35 cellular contexts compared by ENCODE assay signal in genomic region chr14:91195881-91196280, GRCh38. TPM values are rescaled to one million over a fixed set of nuclear protein-coding genes. Genes with fewer than 3 reads are reported as not detected.
"Had no signal": no experiment of that assay in that cellular context is flagged by ENCODE, and none has a peak within 500 bp of the region (broad histone marks: within the 10 kb centered on the region; RNA-seq: fewer than 3 reads in every experiment).

No MANE protein-coding gene starts in this region.

- H3K27me3 Mint-ChIP-seq: activated naive CD4-positive, alpha-beta T cell treated with anti-CD3 and anti-CD28 coated beads, Interleukin-2, amount 50 U/mL, for 24 hours; activated naive CD8-positive, alpha-beta T cell; activated naive CD8-positive, alpha-beta T cell treated with anti-CD3 and anti-CD28 coated beads for 36 hours; activated naive CD8-positive, alpha-beta T cell treated with anti-CD3 and anti-CD28 coated beads, Interleukin-2, amount 10 ng/mL, durations not matched to agents 7 days and 5 days; activated naive CD8-positive, alpha-beta T cell treated with anti-CD3 and anti-CD28 coated beads, Interleukin-2, amount 50 U/mL, for 24 hours; activated T-cell treated with anti-CD3 and anti-CD28 coated beads, Interleukin-2, amount 50 U/mL, for 24 hours; activated T-helper 17 cell treated with anti-CD3 and anti-CD28 coated beads, Interleukin-2, amount 50 U/mL, for 72 hours; brain; central memory CD8-positive, alpha-beta T cell had no signal

- H3K27ac ChIP-seq: adrenal gland, ascending aorta, body of pancreas, brain microvascular endothelial cell, breast epithelium, cardiac muscle cell had no signal

- H3K4me3 Mint-ChIP-seq: activated naive CD4-positive, alpha-beta T cell treated with anti-CD3 and anti-CD28 coated beads, Interleukin-2, amount 50 U/mL, for 24 hours; activated naive CD8-positive, alpha-beta T cell; activated naive CD8-positive, alpha-beta T cell treated with anti-CD3 and anti-CD28 coated beads for 36 hours; activated naive CD8-positive, alpha-beta T cell treated with anti-CD3 and anti-CD28 coated beads, Interleukin-2, amount 10 ng/mL, durations not matched to agents 7 days and 5 days; activated naive CD8-positive, alpha-beta T cell treated with anti-CD3 and anti-CD28 coated beads, Interleukin-2, amount 50 U/mL, for 24 hours; activated T-cell treated with anti-CD3 and anti-CD28 coated beads, Interleukin-2, amount 50 U/mL, for 24 hours; activated T-cell treated with anti-CD3 and anti-CD28 coated beads, Interleukin-2, amount 50 U/mL, for 4 hours; activated T-cell treated with anti-CD3 and anti-CD28 coated beads, Interleukin-2, amount 50 U/mL, for 72 hours; activated T-helper 1 cell treated with anti-CD3 and anti-CD28 coated beads, Interleukin-12 subunit alpha, Interleukin-12 subunit beta, Interleukin-2, Interleukin-4 antibody, amounts not matched to agents 30 ng/mL and 10 ng/mL and 1 ng/mL, durations not matched to agents 14 hours and 24 hours and 36 hours; brain; central memory CD8-positive, alpha-beta T cell had no signal

- H3K27me3 ChIP-seq: adrenal gland, ascending aorta, body of pancreas, brain microvascular endothelial cell, breast epithelium, cardiac muscle cell had no signal

- H3K4me3 ChIP-seq: adrenal gland, ascending aorta, body of pancreas, breast epithelium, cardiac muscle cell had no signal

- DNase-seq: activated effector memory CD4-positive, alpha-beta T cell treated with anti-CD3 and anti-CD28 coated beads, Interleukin-2, amount 50 U/mL, for 16 hours; activated effector memory CD4-positive, alpha-beta T cell treated with Interleukin-2 at 50 U/mL for 16 hours; activated gamma-delta T cell; activated gamma-delta T cell treated with Interleukin-2 at 50 U/mL for 16 hours; activated naive CD4-positive, alpha-beta T cell; activated naive CD4-positive, alpha-beta T cell treated with anti-CD3 and anti-CD28 coated beads, Interleukin-2, amount 50 U/mL, for 16 hours; activated naive CD4-positive, alpha-beta T cell treated with Interleukin-2 at 50 U/mL for 16 hours; activated naive CD8-positive, alpha-beta T cell treated with anti-CD3 and anti-CD28 coated beads for 36 hours; activated naive CD8-positive, alpha-beta T cell treated with anti-CD3 and anti-CD28 coated beads, Interleukin-2, amount 10 ng/mL, durations not matched to agents 7 days and 5 days; activated naive CD8-positive, alpha-beta T cell treated with anti-CD3 and anti-CD28 coated beads, Interleukin-2, amount 50 U/mL, for 24 hours; activated T-cell treated with anti-CD3 and anti-CD28 coated beads, Interleukin-2, amount 50 U/mL, for 1 hour; activated T-cell treated with anti-CD3 and anti-CD28 coated beads, Interleukin-2, amount 50 U/mL, for 24 hours; activated T-cell treated with anti-CD3 and anti-CD28 coated beads, Interleukin-2, amount 50 U/mL, for 4 hours; activated T-cell treated with anti-CD3 and anti-CD28 coated beads, Interleukin-2, amount 50 U/mL, for 48 hours; activated T-cell treated with anti-CD3 and anti-CD28 coated beads, Interleukin-2, amount 50 U/mL, for 72 hours; adrenal gland; amniotic stem cell; amygdala; anterior cingulate cortex; body of pancreas; brain microvascular endothelial cell; caudate nucleus; central memory CD4-positive, alpha-beta T cell; cerebellar nuclear complex had no signal

- H3K9me3 Mint-ChIP-seq: activated naive CD4-positive, alpha-beta T cell treated with anti-CD3 and anti-CD28 coated beads, Interleukin-2, amount 50 U/mL, for 24 hours; activated naive CD8-positive, alpha-beta T cell treated with anti-CD3 and anti-CD28 coated beads, Interleukin-2, amount 50 U/mL, for 24 hours; activated T-cell treated with anti-CD3 and anti-CD28 coated beads, Interleukin-2, amount 50 U/mL, for 24 hours; activated T-cell treated with anti-CD3 and anti-CD28 coated beads, Interleukin-2, amount 50 U/mL, for 4 hours; activated T-helper 1 cell treated with anti-CD3 and anti-CD28 coated beads, Interleukin-12 subunit alpha, Interleukin-12 subunit beta, Interleukin-2, Interleukin-4 antibody, amounts not matched to agents 30 ng/mL and 10 ng/mL and 1 ng/mL, durations not matched to agents 14 hours and 24 hours and 36 hours; activated T-helper 17 cell treated with anti-CD3 and anti-CD28 coated beads, Interleukin-2, amount 50 U/mL, for 72 hours; activated T-helper 2 cell treated with anti-CD3 and anti-CD28 coated beads, Interferon-gamma antibody, Interleukin-2, Interleukin-4, amounts not matched to agents 10 μg/mL and 5 μg/mL and 100 μg/mL, durations not matched to agents 14 hours and 24 hours and 36 hours; central memory CD8-positive, alpha-beta T cell had no signal

- H3K9me3 ChIP-seq: adrenal gland, ascending aorta, body of pancreas, breast epithelium had no signal

- H3K27ac Mint-ChIP-seq: activated naive CD4-positive, alpha-beta T cell treated with anti-CD3 and anti-CD28 coated beads, Interleukin-2, amount 50 U/mL, for 24 hours; activated naive CD4-positive, alpha-beta T cell treated with anti-CD3 and anti-CD28 coated beads, Interleukin-2, amount 50 U/mL, for 72 hours; activated naive CD8-positive, alpha-beta T cell; activated naive CD8-positive, alpha-beta T cell treated with anti-CD3 and anti-CD28 coated beads for 36 hours; activated naive CD8-positive, alpha-beta T cell treated with anti-CD3 and anti-CD28 coated beads, Interleukin-2, amount 10 ng/mL, durations not matched to agents 7 days and 5 days; activated naive CD8-positive, alpha-beta T cell treated with anti-CD3 and anti-CD28 coated beads, Interleukin-2, amount 50 U/mL, for 24 hours; activated T-cell treated with anti-CD3 and anti-CD28 coated beads, Interleukin-2, amount 50 U/mL, for 24 hours; activated T-cell treated with anti-CD3 and anti-CD28 coated beads, Interleukin-2, amount 50 U/mL, for 72 hours; activated T-helper 1 cell treated with anti-CD3 and anti-CD28 coated beads, Interleukin-12 subunit alpha, Interleukin-12 subunit beta, Interleukin-2, Interleukin-4 antibody, amounts not matched to agents 30 ng/mL and 10 ng/mL and 1 ng/mL, durations not matched to agents 14 hours and 24 hours and 36 hours; activated T-helper 2 cell treated with anti-CD3 and anti-CD28 coated beads, Interferon-gamma antibody, Interleukin-2, Interleukin-4, amounts not matched to agents 10 μg/mL and 5 μg/mL and 100 μg/mL, durations not matched to agents 14 hours and 24 hours and 36 hours; brain had no signal

- H3K36me3 ChIP-seq: brain microvascular endothelial cell had no signal

- H3K4me1 ChIP-seq: adrenal gland, ascending aorta, body of pancreas, breast epithelium had no signal

RNA-seq across cellular contexts. Expression of gene GPR68, which starts 48.6 kb away (rescaled TPM):
- total RNA-seq: ascending aorta had no signal
